ENCODE assay signal across 1 cellular context in the genomic region with DNA sequence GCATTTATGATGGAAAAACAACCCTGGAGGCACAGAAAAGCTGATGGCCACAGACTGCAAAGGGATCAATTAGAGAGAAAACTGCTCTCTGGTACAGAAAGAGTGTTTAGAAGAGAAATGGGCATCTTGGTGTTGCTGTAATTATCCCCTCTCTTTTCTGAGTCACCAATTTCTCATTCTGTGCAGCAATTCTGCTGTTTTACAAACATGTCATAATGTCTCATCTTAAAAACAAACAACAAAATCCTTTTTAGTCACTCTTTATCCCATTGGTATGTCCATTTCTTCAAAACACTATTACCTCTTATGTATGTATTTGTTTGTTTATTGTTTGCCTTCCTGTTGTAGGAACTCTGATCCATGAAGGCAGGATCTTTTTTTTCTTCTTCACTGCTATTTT.
TF ChIP-seq lines count a peak whose summit lies in the region.

No MANE protein-coding gene starts in this region.

TF ChIP-seq in IMR-90, 13 proteins besides CTCF, POLR2A, EP300 and RAD21 (continued from another document):
- TF ChIP-seq, protein P1, sequence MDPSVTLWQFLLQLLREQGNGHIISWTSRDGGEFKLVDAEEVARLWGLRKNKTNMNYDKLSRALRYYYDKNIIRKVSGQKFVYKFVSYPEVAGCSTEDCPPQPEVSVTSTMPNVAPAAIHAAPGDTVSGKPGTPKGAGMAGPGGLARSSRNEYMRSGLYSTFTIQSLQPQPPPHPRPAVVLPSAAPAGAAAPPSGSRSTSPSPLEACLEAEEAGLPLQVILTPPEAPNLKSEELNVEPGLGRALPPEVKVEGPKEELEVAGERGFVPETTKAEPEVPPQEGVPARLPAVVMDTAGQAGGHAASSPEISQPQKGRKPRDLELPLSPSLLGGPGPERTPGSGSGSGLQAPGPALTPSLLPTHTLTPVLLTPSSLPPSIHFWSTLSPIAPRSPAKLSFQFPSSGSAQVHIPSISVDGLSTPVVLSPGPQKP (IDR thresholded peaks at IDR 0.05; ENCODE audit: borderline replicate concordance, low read depth, low read length), result no peak
- TF ChIP-seq RFX5 (IDR thresholded peaks at IDR 0.05; ENCODE audit: low read depth, low read length) (no peak), RCOR1 (IDR thresholded peaks at IDR 0.05; ENCODE audit: insufficient replicate concordance, low read length) (no peak), MAZ (IDR thresholded peaks at IDR 0.05; ENCODE audit: borderline replicate concordance, low read depth, low read length) (no peak), MXI1 (IDR thresholded peaks at IDR 0.05; ENCODE audit: borderline replicate concordance, low read depth, low read length) (no peak)
TF ChIP-seq in IMR-90: peak in this region for 2.
